ENCODE assay signal across 9 cellular contexts in the genomic region with DNA sequence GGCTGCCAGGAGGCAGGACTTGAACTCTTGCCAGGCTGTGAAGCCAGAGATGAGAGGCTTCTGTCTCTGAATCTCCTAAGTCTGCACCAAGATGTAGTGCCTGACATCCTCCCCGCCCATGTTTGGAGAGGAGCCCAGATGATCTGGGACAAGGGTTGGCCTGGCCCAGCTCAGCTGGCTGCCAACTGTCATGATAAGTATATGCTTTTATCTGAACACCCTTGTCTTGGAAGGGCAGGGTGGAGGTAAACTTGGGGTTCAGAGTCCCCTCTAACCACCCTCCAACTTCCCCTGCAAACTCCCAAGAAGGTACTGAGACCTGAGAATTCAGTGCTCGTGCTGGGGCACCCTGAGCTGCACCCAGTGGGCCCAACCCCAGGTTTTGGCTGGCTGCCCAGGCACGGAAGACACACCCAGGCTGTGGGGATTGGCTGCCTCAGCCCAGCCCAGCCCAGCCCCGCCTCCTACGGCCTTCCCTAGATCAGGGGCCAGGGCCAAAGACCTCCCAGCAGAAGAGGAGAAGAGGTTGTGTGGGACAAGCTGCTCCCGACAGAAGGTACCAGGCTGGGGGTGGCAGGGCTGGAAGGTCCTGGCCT. TPM values are rescaled to one million over a fixed set of nuclear protein-coding genes. Genes with fewer than 3 reads are reported as not detected.
A peak's percentile ranks its signal among the peaks of the same experiment; 100 is the strongest.
DNase-seq lines count a peak whose midpoint lies in the region; ATAC-seq, FAIRE-seq and TF ChIP-seq lines count a peak whose summit lies in the region.
"Had no signal": no experiment of that assay in that cellular context is flagged by ENCODE, and none has a peak within 500 bp of the region (broad histone marks: within the 10 kb centered on the region; RNA-seq: fewer than 3 reads in every experiment).

A gene with protein sequence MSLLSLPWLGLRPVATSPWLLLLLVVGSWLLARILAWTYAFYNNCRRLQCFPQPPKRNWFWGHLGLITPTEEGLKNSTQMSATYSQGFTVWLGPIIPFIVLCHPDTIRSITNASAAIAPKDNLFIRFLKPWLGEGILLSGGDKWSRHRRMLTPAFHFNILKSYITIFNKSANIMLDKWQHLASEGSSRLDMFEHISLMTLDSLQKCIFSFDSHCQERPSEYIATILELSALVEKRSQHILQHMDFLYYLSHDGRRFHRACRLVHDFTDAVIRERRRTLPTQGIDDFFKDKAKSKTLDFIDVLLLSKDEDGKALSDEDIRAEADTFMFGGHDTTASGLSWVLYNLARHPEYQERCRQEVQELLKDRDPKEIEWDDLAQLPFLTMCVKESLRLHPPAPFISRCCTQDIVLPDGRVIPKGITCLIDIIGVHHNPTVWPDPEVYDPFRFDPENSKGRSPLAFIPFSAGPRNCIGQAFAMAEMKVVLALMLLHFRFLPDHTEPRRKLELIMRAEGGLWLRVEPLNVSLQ (plus strand): TSS at position 508 of the 596 bp plus-strand sequence. CDS start 443 bp downstream, outside the sequence.

- H3K4me1 ChIP-seq in lower lobe of right lung: peaks cover 10% of the 10 kb centered on the region
- H3K4me1 ChIP-seq: Caco-2 had no signal

- peaks cover 4% of the 10 kb centered on the region for H3K27me3 ChIP-seq in lower lobe of right lung (ENCODE audit: low read depth)

- H3K36me3 Mint-ChIP-seq in activated naive CD4-positive, alpha-beta T cell treated with anti-CD3 and anti-CD28 coated beads for 36 hours (ENCODE audit: low read depth): no peaks in the 10 kb centered on the region

- peak within 1 kb of the TSS; percentile 62 for H3K27ac ChIP-seq in lower lobe of right lung

- H3K4me3 Mint-ChIP-seq in activated naive CD4-positive, alpha-beta T cell treated with anti-CD3 and anti-CD28 coated beads for 36 hours: no peak within 1 kb of the TSS

- TF ChIP-seq CTCF in lower lobe of right lung (IDR thresholded peaks at IDR 0.05): no peak

- FAIRE-seq in urothelium cell line (lab: Jason Lieb, UNC): no peak
- FAIRE-seq in frontal cortex (lab: Jason Lieb, UNC): no peak

- CTCF ChIA-PET in activated naive CD4-positive, alpha-beta T cell treated with anti-CD3 and anti-CD28 coated beads for 36 hours (lab: Charles Lee): no interaction called here

- DNase-seq in activated naive CD4-positive, alpha-beta T cell treated with anti-CD3 and anti-CD28 coated beads for 36 hours: peak; percentile 18
- no peak for DNase-seq in activated naive CD4-positive, alpha-beta T cell treated with anti-CD3 and anti-CD28 coated beads, Interleukin-2, amount 50 U/mL, for 16 hours
- DNase-seq in amniotic epithelial cell (ENCODE audit: low read depth): peak; percentile 1
- DNase-seq in lower lobe of right lung: peak; percentile 79
- DNase-seq in urothelium cell line (ENCODE audit: low spot score): peak; percentile 14
- no peak for DNase-seq in NCI-H524 treated with DMSO at 0.1 percent for 48 hours (lab: John Stamatoyannopoulos, UW)
- DNase-seq in midbrain (lab: John Stamatoyannopoulos, UW): no peak
- no peak for DNase-seq in frontal cortex (ENCODE audit: low spot score in 2 of 2)
- DNase-seq: Caco-2 had no signal

- intact Hi-C loops in activated naive CD4-positive, alpha-beta T cell treated with anti-CD3 and anti-CD28 coated beads for 36 hours (cut with micrococcal nuclease): no loop called here
- intact Hi-C loops in lower lobe of right lung (cut with DNase I): no loop called here

- no peaks in the 10 kb centered on the region for H3K27me3 Mint-ChIP-seq in activated naive CD4-positive, alpha-beta T cell treated with anti-CD3 and anti-CD28 coated beads for 36 hours (ENCODE audit: low read depth)

- no peaks in the 10 kb centered on the region for H3K36me3 ChIP-seq in lower lobe of right lung

- peaks cover 6% of the 10 kb centered on the region for H3K9me3 Mint-ChIP-seq in activated naive CD4-positive, alpha-beta T cell treated with anti-CD3 and anti-CD28 coated beads for 36 hours

- peak; percentile 88 for ATAC-seq in lower lobe of right lung

- H3K4me3 ChIP-seq in lower lobe of right lung: peak within 1 kb of the TSS; percentile 12

- H3K4me1 Mint-ChIP-seq in activated naive CD4-positive, alpha-beta T cell treated with anti-CD3 and anti-CD28 coated beads for 36 hours (ENCODE audit: low read depth): peaks cover 21% of the 10 kb centered on the region

- no peaks in the 10 kb centered on the region for H3K9me3 ChIP-seq in lower lobe of right lung
- H3K9me3 ChIP-seq: Caco-2 had no signal

- no peak within 1 kb of the TSS for H3K27ac Mint-ChIP-seq in activated naive CD4-positive, alpha-beta T cell treated with anti-CD3 and anti-CD28 coated beads for 36 hours

RNA-seq across cellular contexts. Expression of the gene that starts here (rescaled TPM):
- not detected for total RNA-seq in activated naive CD4-positive, alpha-beta T cell treated with anti-CD3 and anti-CD28 coated beads for 36 hours
- total RNA-seq in lower lobe of right lung (4.5 TPM), frontal cortex (0.41 TPM)

Comparison
In these comparisons a context has a peak if more than half of its experiments do, and no peak if none do; other contexts are left out.
1. Peak in DNase-seq in activated naive CD4-positive, alpha-beta T cell treated with anti-CD3 and anti-CD28 coated beads for 36 hours; RNA of the gene not detected or under 1 TPM.
2. DNase-seq: peak in amniotic epithelial cell (single experiment), lower lobe of right lung (single experiment) and urothelium cell line (single experiment); none in activated naive CD4-positive, alpha-beta T cell treated with anti-CD3 and anti-CD28 coated beads, Interleukin-2, amount 50 U/mL, for 16 hours (single experiment), NCI-H524 treated with DMSO at 0.1 percent for 48 hours (single experiment), midbrain (single experiment) and frontal cortex (0 of 2).